ENCODE assay signal across 9 cellular contexts in genomic region chr6:35096129-35096852, GRCh38. TPM values are rescaled to one million over a fixed set of nuclear protein-coding genes. Genes with fewer than 3 reads are reported as not detected.
DNase-seq lines count a peak whose midpoint lies in the region; ATAC-seq and TF ChIP-seq lines count a peak whose summit lies in the region.
"Had no signal": no experiment of that assay in that cellular context is flagged by ENCODE, and none has a peak within 500 bp of the region (broad histone marks: within the 10 kb centered on the region; RNA-seq: fewer than 3 reads in every experiment).

No MANE protein-coding gene starts in this region.

- H3K27me3 ChIP-seq in RWPE2 (ENCODE audit: insufficient read depth, poor library complexity, severe bottlenecking) (no peaks in the 10 kb centered on the region), thoracic aorta (replicated peaks; ENCODE audit: insufficient read depth) (no peaks in the 10 kb centered on the region)

- peak overlapping the region; percentile 37 for H3K27ac ChIP-seq in RWPE2 (ENCODE audit: poor library complexity, severe bottlenecking)
- H3K27ac ChIP-seq in thoracic aorta: peak overlapping the region; percentile 7 to 36

- TF ChIP-seq CTCF in RWPE2 (IDR thresholded peaks at IDR 0.05; ENCODE audit: poor library complexity, severe bottlenecking): no peak
- no peak for TF ChIP-seq CTCF in thoracic aorta (IDR thresholded peaks at IDR 0.05)

- peak; percentile 73 for ATAC-seq in RWPE2 (ENCODE audit: low read depth)
- ATAC-seq in thoracic aorta (ENCODE audit: insufficient number of reproducible peaks, low FRiP score, low read depth): no peak
- no peak for ATAC-seq in HG03045 (IDR thresholded peaks at IDR 0.05; ENCODE audit: unreplicated experiment)

- no peaks in the 10 kb centered on the region for H3K36me3 ChIP-seq in RWPE2 (ENCODE audit: low read depth)
- no peaks in the 10 kb centered on the region for H3K36me3 ChIP-seq in thoracic aorta

- H3K9me3 ChIP-seq in RWPE2 (ENCODE audit: severe bottlenecking) (no peaks in the 10 kb centered on the region), thoracic aorta (no peaks in the 10 kb centered on the region)

- no peak overlapping the region for H3K4me3 ChIP-seq in RWPE2 (ENCODE audit: severe bottlenecking)
- no peak overlapping the region for H3K4me3 ChIP-seq in thoracic aorta

- peak; percentile 21 for DNase-seq in HPDE6-E6E7 (ENCODE audit: extremely low spot score)
- no peak for DNase-seq in RWPE2 (ENCODE audit: low spot score)
- peak; percentile 1 for DNase-seq in germinal center (ENCODE audit: low spot score)
- DNase-seq in thoracic aorta (ENCODE audit: low spot score): no peak
- DNase-seq in NCI-H2227 treated with DMSO at 0.1 percent for 48 hours (lab: John Stamatoyannopoulos, UW): no peak
- DNase-seq in hippocampal formation (lab: John Stamatoyannopoulos, UW): no peak
- DNase-seq in KBM-7: no peak
- DNase-seq: activated CD4-positive, alpha-beta T cell treated with anti-CD3 and anti-CD28 coated beads for 1 hour had no signal

- H3K4me1 ChIP-seq in RWPE2 (ENCODE audit: insufficient read depth, poor library complexity, severe bottlenecking) (peaks cover 10% of the 10 kb centered on the region), thoracic aorta (ENCODE audit: control insufficient read depth in 1 of 2, low read depth in 2 of 2) (peaks cover 30 to 57% of the 10 kb centered on the region in 2 donors)

- in situ Hi-C loops in KBM-7 (cut with MboI; ENCODE audit: low pct_unique_long_range_greater_than_20kb, low sequenced_read_pairs): no loop called here

RNA-seq across cellular contexts. Expression of gene TCP11, which starts 44.8 kb away (rescaled TPM):
- total RNA-seq in thoracic aorta: not detected

Comparison
In these comparisons a context has a peak if more than half of its experiments do, and no peak if none do; other contexts are left out.
1. DNase-seq: peak in HPDE6-E6E7 (single experiment) and germinal center (single experiment); none in RWPE2 (single experiment), thoracic aorta (single experiment), NCI-H2227 treated with DMSO at 0.1 percent for 48 hours (single experiment), hippocampal formation (0 of 2) and KBM-7 (single experiment).